In the genomic region with DNA sequence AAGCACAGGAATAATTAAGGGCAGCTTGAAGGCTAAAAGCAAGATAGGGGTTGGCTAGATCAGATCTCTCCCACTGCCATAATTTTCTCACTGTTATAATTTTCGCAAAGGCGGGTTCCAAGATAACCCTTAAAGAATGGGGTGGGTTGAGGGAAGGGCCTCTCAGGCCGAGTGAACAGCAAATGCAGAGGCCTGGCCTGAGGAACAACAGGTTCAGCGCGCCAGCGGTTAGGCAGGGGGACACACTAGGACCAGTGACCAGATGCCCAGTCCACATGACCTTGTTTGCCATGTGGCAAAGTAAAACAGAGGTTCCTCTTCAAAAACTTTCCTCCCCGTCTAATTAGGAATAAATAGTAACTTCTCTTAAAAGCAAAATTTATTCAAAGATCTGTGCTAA, we compare ENCODE assay signal across 19 cellular contexts. TPM values are rescaled to one million over a fixed set of nuclear protein-coding genes. Genes with fewer than 3 reads are reported as not detected.
DNase-seq lines count a peak whose midpoint lies in the region; ATAC-seq and TF ChIP-seq lines count a peak whose summit lies in the region.
"Had no signal": no experiment of that assay in that cellular context is flagged by ENCODE, and none has a peak within 500 bp of the region (broad histone marks: within the 10 kb centered on the region; RNA-seq: fewer than 3 reads in every experiment).

No MANE protein-coding gene starts in this region.

- DNase-seq in CD4-positive, alpha-beta T cell, result no peak
- DNase-seq in endothelial cell (ENCODE audit: low spot score) (no peak), neural crest cell (ENCODE audit: low read depth, low spot score) (no peak), NCI-H2227 treated with DMSO at 0.1 percent for 48 hours (lab: John Stamatoyannopoulos, UW) (no peak), NCI-H128 (lab: John Stamatoyannopoulos, UW; ENCODE audit: unreplicated experiment) (no peak)
- DNase-seq: activated CD8-positive, alpha-beta T cell treated with anti-CD3 and anti-CD28 coated beads, Interleukin-2, amount 10 ng/mL, durations not matched to agents 7 days and 5 days; activated effector memory CD4-positive, alpha-beta T cell treated with Interleukin-2 at 50 U/mL for 16 hours; cortex of kidney; NCI-H187 treated with DMSO at 0.1 percent for 48 hours; NCI-H510A treated with DMSO at 0.1 percent for 48 hours; psoas muscle; stimulated activated CD4-positive, alpha-beta T cell treated with anti-CD3 and anti-CD28 coated beads, Interleukin-12 subunit alpha, Interleukin-12 subunit beta, amount 100 ng/mL, for 4 hours had no signal

- CTCF ChIA-PET in CD4-positive, alpha-beta T cell (lab: Charles Lee), result interaction anchor here (0.8 kb wide), 1 partner anchor 57 kb away, joined by 3 read pairs; no protein-coding TSS in a partner anchor

- no peak for TF ChIP-seq CTCF in CD4-positive, alpha-beta T cell (IDR thresholded peaks at IDR 0.05)
- TF ChIP-seq CTCF in endothelial cell (IDR thresholded peaks at IDR 0.05; ENCODE audit: unreplicated experiment) (no peak), neural crest cell (conservative IDR thresholded peaks at IDR 0.05) (no peak)

- no peaks in the 10 kb centered on the region for H3K9me3 ChIP-seq in CD4-positive, alpha-beta T cell (ENCODE audit: control insufficient read depth, low read length)
- H3K9me3 ChIP-seq: ascending aorta, mucosa of descending colon, psoas muscle had no signal

- H3K27me3 ChIP-seq in CD4-positive, alpha-beta T cell (ENCODE audit: control insufficient read depth, insufficient read depth, low read length), result peaks cover 5% of the 10 kb centered on the region
- H3K27me3 ChIP-seq: ascending aorta had no signal

- peak overlapping the region; percentile 79 for H3K27ac Mint-ChIP-seq in CD4-positive, alpha-beta T cell
- H3K27ac Mint-ChIP-seq in IgD-negative memory B cell (peak overlapping the region in 2 of 3 donors; percentile 26 to 57), endothelial cell (ENCODE audit: unreplicated experiment) (peak overlapping the region; percentile 94), neural crest cell (ENCODE audit: unreplicated experiment) (no peak overlapping the region)

- no peak for ATAC-seq in CD4-positive, alpha-beta T cell (ENCODE audit: poor library complexity)
- ATAC-seq in HG02678 (IDR thresholded peaks at IDR 0.05; ENCODE audit: unreplicated experiment) (no peak), GM21423 (IDR thresholded peaks at IDR 0.05; ENCODE audit: unreplicated experiment) (no peak)
- ATAC-seq: activated CD8-positive, alpha-beta T cell treated with anti-CD3 and anti-CD28 coated beads, Interleukin-2, amount 10 ng/mL, durations not matched to agents 7 days and 5 days; esophagus mucosa; psoas muscle; SK-N-SH treated with all-trans-retinoic acid at 6 μM for 48 hours had no signal

- no peaks in the 10 kb centered on the region for H3K9me3 Mint-ChIP-seq in CD4-positive, alpha-beta T cell
- H3K9me3 Mint-ChIP-seq in IgD-negative memory B cell (peaks cover 0 to 2% (median 0%) of the 10 kb centered on the region in 3 donors), endothelial cell (ENCODE audit: unreplicated experiment) (no peaks in the 10 kb centered on the region), neural crest cell (peaks cover 2% of the 10 kb centered on the region)

- H3K27ac ChIP-seq in CD4-positive, alpha-beta T cell (ENCODE audit: low read depth, low read length), result no peak overlapping the region

- intact Hi-C loops in CD4-positive, alpha-beta T cell (cut with DNase I, micrococcal nuclease), result loop anchor here in 1 of 2 experiments (2.0 to 5.0 kb wide), 2 partner anchors 428 to 915 kb away; no protein-coding TSS in a partner anchor

- H3K4me1 Mint-ChIP-seq in CD4-positive, alpha-beta T cell (ENCODE audit: low read depth), result peaks cover 37% of the 10 kb centered on the region
- H3K4me1 Mint-ChIP-seq in IgD-negative memory B cell (peaks cover 14 to 21% (median 19%) of the 10 kb centered on the region in 3 donors), endothelial cell (ENCODE audit: unreplicated experiment) (peaks cover 25% of the 10 kb centered on the region), neural crest cell (peaks cover 33% of the 10 kb centered on the region)

- H3K4me3 Mint-ChIP-seq in CD4-positive, alpha-beta T cell, result peak overlapping the region; percentile 92
- peak overlapping the region in 3 of 4 donors; percentile 52 to 88 (median 74) for H3K4me3 Mint-ChIP-seq in IgD-negative memory B cell
- no peak overlapping the region for H3K4me3 Mint-ChIP-seq in endothelial cell (ENCODE audit: unreplicated experiment)
- peak overlapping the region; percentile 85 for H3K4me3 Mint-ChIP-seq in neural crest cell

- no peaks in the 10 kb centered on the region for H3K27me3 Mint-ChIP-seq in CD4-positive, alpha-beta T cell
- H3K27me3 Mint-ChIP-seq in IgD-negative memory B cell (peaks cover 2% of the 10 kb centered on the region), endothelial cell (ENCODE audit: unreplicated experiment) (peaks cover 10% of the 10 kb centered on the region), neural crest cell (ENCODE audit: low read depth) (no peaks in the 10 kb centered on the region)

- POLR2A ChIA-PET in CD4-positive, alpha-beta T cell (lab: Charles Lee), result no interaction called here

- peaks cover 25% of the 10 kb centered on the region for H3K36me3 Mint-ChIP-seq in CD4-positive, alpha-beta T cell (ENCODE audit: low read depth)
- H3K36me3 Mint-ChIP-seq in IgD-negative memory B cell (peaks cover 4% of the 10 kb centered on the region), endothelial cell (ENCODE audit: low read depth, unreplicated experiment) (peaks cover 13% of the 10 kb centered on the region), neural crest cell (ENCODE audit: low read depth) (peaks cover 7% of the 10 kb centered on the region)

RNA-seq across cellular contexts. Expression of a gene that starts 1.2 kb away (rescaled TPM):
- 10 to 100 TPM; 31.2 to 32.9 TPM for total RNA-seq in CD4-positive, alpha-beta T cell
- 97.1 TPM for polyA plus RNA-seq in IgD-negative memory B cell
- 33.4 TPM for total RNA-seq in endothelial cell (ENCODE audit: unreplicated experiment)
- total RNA-seq in neural crest cell, result 47.2 and 51.4 TPM in 2 replicates

RNA-seq across cellular contexts. Expression of a gene that starts 4.5 kb away (rescaled TPM):
- total RNA-seq in CD4-positive, alpha-beta T cell, result 1 to 10 TPM; 1.6 to 2.1 TPM
- polyA plus RNA-seq in IgD-negative memory B cell, result 5.6 TPM
- total RNA-seq in endothelial cell (ENCODE audit: unreplicated experiment) (76.6 TPM), neural crest cell (169 TPM in 2 replicates)

Comparison
In these comparisons a context has a peak if more than half of its experiments do, and no peak if none do; other contexts are left out.
1. RNA of a gene that starts 4.5 kb away (total RNA-seq): 169 TPM in neural crest cell and 76.6 TPM in endothelial cell (single experiment); 1.6 to 2.1 TPM in CD4-positive, alpha-beta T cell; every median in the first group is over 10 times any median in the second.